21 cellular contexts compared by ENCODE assay signal in genomic region chr12:99978152-99978551, GRCh38. TPM values are rescaled to one million over a fixed set of nuclear protein-coding genes. Genes with fewer than 3 reads are reported as not detected.
"Had no signal": no experiment of that assay in that cellular context is flagged by ENCODE, and none has a peak within 500 bp of the region (broad histone marks: within the 10 kb centered on the region; RNA-seq: fewer than 3 reads in every experiment).

No MANE protein-coding gene starts in this region.

- H3K27ac ChIP-seq: SJSA1 had no signal

- H3K9me3 ChIP-seq: SJSA1 had no signal

- H3K4me3 ChIP-seq: SJSA1 had no signal

- H3K36me3 ChIP-seq: SJSA1 had no signal

- FAIRE-seq: RCC 7860 had no signal

- DNase-seq: activated CD4-positive, alpha-beta T cell treated with anti-CD3 and anti-CD28 coated beads for 4 hours; activated CD8-positive, alpha-beta memory T cell treated with anti-CD3 and anti-CD28 coated beads, Interleukin-2, amount 50 U/mL, for 48 hours; activated CD8-positive, alpha-beta T cell treated with anti-CD3 and anti-CD28 coated beads, Interleukin-2, amount 10 ng/mL, durations not matched to agents 7 days and 5 days; activated effector memory CD4-positive, alpha-beta T cell treated with Interleukin-2 at 50 U/mL for 16 hours; activated naive CD4-positive, alpha-beta T cell; activated T-cell treated with anti-CD3 and anti-CD28 coated beads, Interleukin-2, amount 50 U/mL, for 24 hours; aorta; Karpas-422; NCI-H1048; NCI-H1417 treated with DMSO at 0.1 percent for 48 hours; NCI-H1694; NCI-H2029 treated with DMSO at 0.1 percent for 48 hours; NCI-H345; NCI-H510A; NCI-H526 treated with DMSO at 0.1 percent for 48 hours; PC-3; SHP77 had no signal

- ATAC-seq: activated CD4-positive, CD25-positive, alpha-beta regulatory T cell treated with anti-CD3 and anti-CD28 coated beads, Interleukin-2, amount 50 U/mL, for 24 hours; activated CD8-positive, alpha-beta T cell treated with anti-CD3 and anti-CD28 coated beads, Interleukin-2, amount 10 ng/mL, durations not matched to agents 7 days and 5 days; PC-3; SK-N-SH treated with all-trans-retinoic acid at 6 μM for 48 hours had no signal

- H3K4me1 ChIP-seq: SJSA1 had no signal

RNA-seq across cellular contexts. Expression of gene ANKS1B, which starts 6.6 kb away (rescaled TPM):
- total RNA-seq: activated CD8-positive, alpha-beta T cell treated with anti-CD3 and anti-CD28 coated beads, Interleukin-2, amount 10 ng/mL, durations not matched to agents 7 days and 5 days; SJSA1 had no signal
